In the genomic region with DNA sequence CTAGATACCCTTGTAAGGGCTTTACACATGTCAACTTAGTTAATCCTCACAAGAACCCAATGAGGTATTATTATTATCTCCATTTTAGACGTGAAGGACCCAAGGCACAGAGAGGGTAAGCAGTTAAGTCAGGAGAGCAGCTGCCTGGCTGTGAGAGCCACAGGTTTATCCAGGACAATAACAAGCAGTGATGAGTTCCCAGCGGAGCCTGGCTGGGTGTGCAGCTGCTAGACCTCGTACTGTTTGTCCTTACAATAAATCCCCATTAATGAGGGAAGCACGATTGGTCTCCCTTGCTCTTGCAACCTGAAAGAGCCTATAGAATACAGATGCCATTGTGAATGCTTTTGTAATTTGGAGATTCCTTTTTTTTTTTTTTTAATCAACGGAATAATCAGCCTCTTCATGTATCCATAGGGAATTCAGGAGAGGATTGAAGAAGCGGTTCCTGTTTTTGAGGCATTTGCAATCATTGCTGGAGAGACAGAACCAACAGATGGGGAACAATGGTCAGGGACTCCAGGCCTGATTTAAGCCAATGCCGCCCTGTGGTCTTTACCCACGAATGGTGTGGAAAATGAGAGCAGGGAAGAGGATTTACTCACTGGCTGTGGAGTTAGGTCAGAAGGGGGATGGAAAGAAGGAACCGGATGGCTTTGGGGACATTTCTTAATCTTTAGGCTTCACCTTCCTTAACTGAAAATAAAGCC, we compare ENCODE assay signal across 15 cellular contexts. TPM values are rescaled to one million over a fixed set of nuclear protein-coding genes. Genes with fewer than 3 reads are reported as not detected.
DNase-seq lines count a peak whose midpoint lies in the region; TF ChIP-seq lines count a peak whose summit lies in the region.
"Had no signal": no experiment of that assay in that cellular context is flagged by ENCODE, and none has a peak within 500 bp of the region (broad histone marks: within the 10 kb centered on the region; RNA-seq: fewer than 3 reads in every experiment).

No MANE protein-coding gene starts in this region.

- no peak overlapping the region for H3K4me3 ChIP-seq in A673 (ENCODE audit: low read depth, low read length, poor library complexity, severe bottlenecking)
- H3K4me3 ChIP-seq: spleen had no signal

- H3K9me3 ChIP-seq in A673 (ENCODE audit: low read depth, low read length, poor library complexity, severe bottlenecking), result no peaks in the 10 kb centered on the region
- H3K9me3 ChIP-seq: Caco-2, spleen had no signal

- POLR2A ChIA-PET in A673 (lab: Charles Lee; ENCODE audit: low non-redundant PET), result no interaction called here

- no peaks in the 10 kb centered on the region for H3K36me3 Mint-ChIP-seq in glutamatergic neuron (ENCODE audit: unreplicated experiment)

- H3K4me1 Mint-ChIP-seq in glutamatergic neuron (ENCODE audit: low read depth, unreplicated experiment), result peaks cover 52% of the 10 kb centered on the region

- H3K4me3 Mint-ChIP-seq in glutamatergic neuron (ENCODE audit: unreplicated experiment), result peak overlapping the region; percentile 13

- TF ChIP-seq CTCF in A673 (conservative IDR thresholded peaks at IDR 0.05; ENCODE audit: low read depth, low read length) (no peak), glutamatergic neuron (IDR thresholded peaks at IDR 0.05; ENCODE audit: partially characterized antibody, unreplicated experiment) (no peak)

- H3K27me3 ChIP-seq in A673 (replicated peaks; ENCODE audit: insufficient read depth, low read depth, low read length, poor library complexity), result no peaks in the 10 kb centered on the region
- H3K27me3 ChIP-seq: spleen had no signal

- no peaks in the 10 kb centered on the region for H3K36me3 ChIP-seq in A673 (ENCODE audit: insufficient read depth, low read length, poor library complexity, severe bottlenecking)
- H3K36me3 ChIP-seq: spleen had no signal

- H3K4me1 ChIP-seq in A673 (ENCODE audit: insufficient read depth, low read length, poor library complexity, severe bottlenecking), result peaks cover 49% of the 10 kb centered on the region

- no peaks in the 10 kb centered on the region for H3K27me3 Mint-ChIP-seq in glutamatergic neuron (ENCODE audit: unreplicated experiment)

- intact Hi-C loops in A673 (cut with micrococcal nuclease; ENCODE audit: unreplicated experiment), result loop anchor here (10.0 kb wide), 1 partner anchor 819 kb away; the partner anchor contains the start of gene SGCE

- DNase-seq in A673 (ENCODE audit: low spot score), result peak; percentile 27
- peak; percentile 51 to 98 (median 87) for DNase-seq in NCI-H1417 (lab: John Stamatoyannopoulos, UW)
- peak; percentile 98 for DNase-seq in NCI-H524 treated with DMSO at 0.1 percent for 48 hours (lab: John Stamatoyannopoulos, UW)
- peak; percentile 61 for DNase-seq in glutamatergic neuron
- no peak for DNase-seq in NOMO-1 treated with DMSO at 0.1 percent for 48 hours (lab: John Stamatoyannopoulos, UW; ENCODE audit: unreplicated experiment)
- DNase-seq in NOMO-1 treated with dmso at 0.1 percent for 144 hours (lab: John Stamatoyannopoulos, UW; ENCODE audit: unreplicated experiment), result no peak
- DNase-seq in caudate nucleus (lab: John Stamatoyannopoulos, UW), result no peak
- no peak for DNase-seq in DMS114 treated with DMSO at 0.1 percent for 48 hours (lab: John Stamatoyannopoulos, UW; ENCODE audit: unreplicated experiment)
- DNase-seq: activated CD8-positive, alpha-beta memory T cell treated with anti-CD3 and anti-CD28 coated beads for 24 hours; activated gamma-delta T cell; Caco-2; Kasumi-1; mammary epithelial cell; NK-92 treated with Interleukin-12 subunit alpha and Interleukin-12 subunit beta, amount 100 ng/mL, for 24 hours; spleen had no signal

- CTCF ChIA-PET in A673 (lab: Charles Lee), result interaction anchor here (0.6 to 0.8 kb wide), 2 partner anchors 365 to 1024 kb away, joined by 3 to 5 read pairs; no protein-coding TSS in a partner anchor

- peak overlapping the region; percentile 54 for H3K27ac Mint-ChIP-seq in glutamatergic neuron (ENCODE audit: unreplicated experiment)

- BruUV-seq in A673 (replicated peaks; lab: Mats Ljungman, UMichigan), result no TSS peak

- peaks cover 3% of the 10 kb centered on the region for H3K9me3 Mint-ChIP-seq in glutamatergic neuron (ENCODE audit: unreplicated experiment)

- peak overlapping the region; percentile 33 for H3K27ac ChIP-seq in A673 (ENCODE audit: low read depth, low read length, poor library complexity, severe bottlenecking)
- H3K27ac ChIP-seq in caudate nucleus (ENCODE audit: low read depth, low read length), result no peak overlapping the region
- H3K27ac ChIP-seq: spleen had no signal

RNA-seq across cellular contexts. Expression of gene ASB4, which starts 12.3 kb away (rescaled TPM):
- total RNA-seq in A673 (2021) (not detected in 2 replicates), glutamatergic neuron (ENCODE audit: unreplicated experiment) (not detected)
- total RNA-seq: Caco-2, mammary epithelial cell, spleen had no signal

RNA-seq across cellular contexts. Expression of gene PON2, which starts 38.6 kb away (rescaled TPM):
- total RNA-seq in A673 (2021), result 66.6 and 67.6 TPM in 2 replicates
- total RNA-seq in glutamatergic neuron (ENCODE audit: unreplicated experiment), result 55.7 TPM

Comparison
In these comparisons a context has a peak if more than half of its experiments do, and no peak if none do; other contexts are left out.
1. DNase-seq: peak in A673 (single experiment), NCI-H1417 (3 of 3), NCI-H524 treated with DMSO at 0.1 percent for 48 hours (single experiment) and glutamatergic neuron (single experiment); none in NOMO-1 treated with DMSO at 0.1 percent for 48 hours (single experiment), NOMO-1 treated with dmso at 0.1 percent for 144 hours (single experiment), caudate nucleus (0 of 61) and DMS114 treated with DMSO at 0.1 percent for 48 hours (single experiment).